Comparison of ENCODE assay signal across 17 cellular contexts in the genomic region with DNA sequence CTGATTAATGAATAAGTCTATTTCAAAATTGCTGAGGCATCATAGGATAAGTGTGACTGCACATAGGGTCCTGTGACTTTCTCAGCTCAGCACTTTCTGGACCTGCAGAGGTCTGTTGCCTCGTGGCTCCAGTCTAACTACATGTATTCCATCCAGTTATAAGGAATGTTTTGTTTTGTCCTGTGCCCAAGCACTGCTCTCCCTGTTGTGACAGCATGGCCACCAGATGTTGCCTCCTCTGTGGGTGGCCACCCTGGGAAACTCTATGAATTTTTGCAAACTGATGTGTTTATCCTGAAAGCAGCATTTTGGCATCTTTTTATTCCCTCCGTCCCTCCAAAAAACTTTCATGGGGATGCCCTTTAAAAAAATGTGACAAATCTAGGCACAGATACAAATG.
DNase-seq lines count a peak whose midpoint lies in the region; ATAC-seq and TF ChIP-seq lines count a peak whose summit lies in the region.
"Had no signal": no experiment of that assay in that cellular context is flagged by ENCODE, and none has a peak within 500 bp of the region (broad histone marks: within the 10 kb centered on the region; RNA-seq: fewer than 3 reads in every experiment).

No MANE protein-coding gene starts in this region.

- ATAC-seq in GM18517 (IDR thresholded peaks at IDR 0.05; ENCODE audit: unreplicated experiment) (no peak), HG03442 (IDR thresholded peaks at IDR 0.05; ENCODE audit: unreplicated experiment) (no peak), HG03175 (IDR thresholded peaks at IDR 0.05; ENCODE audit: unreplicated experiment) (no peak), left lung (no peak)
- ATAC-seq: PC-3 had no signal

- WGBS in hepatocyte (ENCODE audit: low lambda C conversion rate, missing lambda C conversion rate) = 71% methylated on average over 2 of the region's 2 CpGs

- H3K9me3 ChIP-seq in hepatocyte (ENCODE audit: low read depth) (no peaks in the 10 kb centered on the region), left lung (peaks cover 0 to 7% of the 10 kb centered on the region in 2 donors)

- H3K79me2 ChIP-seq in hepatocyte = no peaks in the 10 kb centered on the region

- H2AFZ ChIP-seq in hepatocyte = no peak overlapping the region

- H3K36me3 ChIP-seq in hepatocyte (replicated peaks; ENCODE audit: insufficient read depth, low read depth) = no peaks in the 10 kb centered on the region
- no peaks in the 10 kb centered on the region for H3K36me3 ChIP-seq in left lung
- H3K36me3 ChIP-seq: SJCRH30 had no signal

- H3K27ac ChIP-seq in hepatocyte (peak overlapping the region; percentile 95), left lung (no peak overlapping the region)
- H3K27ac ChIP-seq: KMS-11, SJCRH30 had no signal

- H3K27me3 ChIP-seq in hepatocyte (no peaks in the 10 kb centered on the region), left lung (no peaks in the 10 kb centered on the region)
- H3K27me3 ChIP-seq: SJCRH30 had no signal

- no peaks in the 10 kb centered on the region for H4K20me1 ChIP-seq in hepatocyte (ENCODE audit: insufficient read depth, poor library complexity, severe bottlenecking)

- no peaks in the 10 kb centered on the region for H3K9me2 ChIP-seq in hepatocyte (replicated peaks; ENCODE audit: insufficient read depth)

- TF ChIP-seq CTCF in choroid plexus epithelial cell (conservative IDR thresholded peaks at IDR 0.05; ENCODE audit: low read depth, low read length) (no peak), hepatocyte (IDR thresholded peaks at IDR 0.05; ENCODE audit: poor library complexity) (no peak), left lung (IDR thresholded peaks at IDR 0.05) (no peak)

- no peak overlapping the region for H3K4me2 ChIP-seq in hepatocyte
- H3K4me2 ChIP-seq: KMS-11 had no signal

- peaks cover 28% of the 10 kb centered on the region for H3K4me1 ChIP-seq in hepatocyte (ENCODE audit: insufficient read depth)
- no peaks in the 10 kb centered on the region for H3K4me1 ChIP-seq in left lung

- H3K4me3 ChIP-seq in choroid plexus epithelial cell (ENCODE audit: low read depth, low read length) (no peak overlapping the region), hepatocyte (no peak overlapping the region), left lung (no peak overlapping the region)
- H3K4me3 ChIP-seq: SJCRH30 had no signal

- DNase-seq in AG08395 (ENCODE audit: low spot score) (peak; percentile 56), GM04504 (ENCODE audit: low read depth) (peak; percentile 48), choroid plexus epithelial cell (ENCODE audit: low read depth) (peak; percentile 30), hepatocyte (ENCODE audit: low spot score) (no peak), left lung (no peak)
- DNase-seq: DMS153, GF-D8, NCI-H1417, NCI-H187, NCI-H226, NCI-H524, PC-3 had no signal

- intact Hi-C loops in left lung (cut with DNase I) = loop anchor here in 1 of 2 donors (5.0 kb wide), 1 partner anchor 103 kb away; no protein-coding TSS in a partner anchor

Comparison
In these comparisons a context has a peak if more than half of its experiments do, and no peak if none do; other contexts are left out.
1. DNase-seq: peak in AG08395 (single experiment), GM04504 (single experiment) and choroid plexus epithelial cell (single experiment); none in hepatocyte (single experiment) and left lung (0 of 2).